2 cellular contexts compared by ENCODE assay signal in the genomic region with DNA sequence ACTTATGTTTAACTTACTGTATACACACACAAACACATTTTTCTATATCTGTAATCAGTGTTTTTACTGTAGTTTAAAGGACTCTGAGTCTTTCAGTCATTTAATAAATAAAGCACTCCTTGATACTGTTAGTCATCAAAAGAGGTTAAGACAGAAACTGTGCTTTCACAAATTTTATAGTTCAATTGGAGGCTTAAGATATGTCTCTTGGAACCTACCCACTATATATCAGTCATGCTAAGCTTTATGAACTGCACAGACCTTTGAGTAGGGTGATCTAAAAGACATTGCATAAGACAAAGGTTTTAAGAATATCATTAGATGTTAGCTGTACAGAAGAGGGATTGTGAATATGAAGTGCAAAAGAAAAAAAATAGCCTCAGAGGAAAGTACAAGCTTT.
TF ChIP-seq lines count a peak whose summit lies in the region.

No MANE protein-coding gene starts in this region.

TF ChIP-seq in A549, 52 proteins besides CTCF, POLR2A, EP300 and RAD21 (continued from another document):
- TF ChIP-seq NR3C1 (IDR thresholded peaks at IDR 0.05): no peak
- TF ChIP-seq, protein P1, sequence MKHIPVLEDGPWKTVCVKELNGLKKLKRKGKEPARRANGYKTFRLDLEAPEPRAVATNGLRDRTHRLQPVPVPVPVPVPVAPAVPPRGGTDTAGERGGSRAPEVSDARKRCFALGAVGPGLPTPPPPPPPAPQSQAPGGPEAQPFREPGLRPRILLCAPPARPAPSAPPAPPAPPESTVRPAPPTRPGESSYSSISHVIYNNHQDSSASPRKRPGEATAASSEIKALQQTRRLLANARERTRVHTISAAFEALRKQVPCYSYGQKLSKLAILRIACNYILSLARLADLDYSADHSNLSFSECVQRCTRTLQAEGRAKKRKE (CRISPR knock-in tag; IDR thresholded peaks at IDR 0.05; ENCODE audit: low read depth): no peak
- TF ChIP-seq HOXA7 (CRISPR knock-in tag; IDR thresholded peaks at IDR 0.05): no peak
- no peak for TF ChIP-seq HOXB13 (CRISPR knock-in tag; IDR thresholded peaks at IDR 0.05; ENCODE audit: low read depth)
- no peak for TF ChIP-seq FOXS1 (CRISPR knock-in tag; IDR thresholded peaks at IDR 0.05)
- TF ChIP-seq CHD2 (IDR thresholded peaks at IDR 0.05; ENCODE audit: low read length, partially characterized antibody): no peak
- TF ChIP-seq NFE2L2 (conservative IDR thresholded peaks at IDR 0.05; ENCODE audit: low read length): no peak
- no peak for TF ChIP-seq HDAC2 (IDR thresholded peaks at IDR 0.05)
- TF ChIP-seq ZSCAN20 (CRISPR knock-in tag; IDR thresholded peaks at IDR 0.05): no peak
- no peak for TF ChIP-seq POLR2AphosphoS2 (conservative IDR thresholded peaks at IDR 0.05; ENCODE audit: low read length)

TF ChIP-seq in SK-N-SH treated with all-trans-retinoic acid at 6 μM for 48 hours, 23 proteins besides CTCF, POLR2A, EP300 and RAD21 (continued from another document):
- TF ChIP-seq, protein P2, sequence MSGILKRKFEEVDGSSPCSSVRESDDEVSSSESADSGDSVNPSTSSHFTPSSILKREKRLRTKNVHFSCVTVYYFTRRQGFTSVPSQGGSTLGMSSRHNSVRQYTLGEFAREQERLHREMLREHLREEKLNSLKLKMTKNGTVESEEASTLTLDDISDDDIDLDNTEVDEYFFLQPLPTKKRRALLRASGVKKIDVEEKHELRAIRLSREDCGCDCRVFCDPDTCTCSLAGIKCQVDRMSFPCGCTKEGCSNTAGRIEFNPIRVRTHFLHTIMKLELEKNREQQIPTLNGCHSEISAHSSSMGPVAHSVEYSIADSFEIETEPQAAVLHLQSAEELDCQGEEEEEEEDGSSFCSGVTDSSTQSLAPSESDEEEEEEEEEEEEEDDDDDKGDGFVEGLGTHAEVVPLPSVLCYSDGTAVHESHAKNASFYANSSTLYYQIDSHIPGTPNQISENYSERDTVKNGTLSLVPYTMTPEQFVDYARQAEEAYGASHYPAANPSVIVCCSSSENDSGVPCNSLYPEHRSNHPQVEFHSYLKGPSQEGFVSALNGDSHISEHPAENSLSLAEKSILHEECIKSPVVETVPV (CRISPR knock-in tag; IDR thresholded peaks at IDR 0.05): no peak
- no peak for TF ChIP-seq ZFP30 (CRISPR knock-in tag; IDR thresholded peaks at IDR 0.05)
- TF ChIP-seq, protein P3, sequence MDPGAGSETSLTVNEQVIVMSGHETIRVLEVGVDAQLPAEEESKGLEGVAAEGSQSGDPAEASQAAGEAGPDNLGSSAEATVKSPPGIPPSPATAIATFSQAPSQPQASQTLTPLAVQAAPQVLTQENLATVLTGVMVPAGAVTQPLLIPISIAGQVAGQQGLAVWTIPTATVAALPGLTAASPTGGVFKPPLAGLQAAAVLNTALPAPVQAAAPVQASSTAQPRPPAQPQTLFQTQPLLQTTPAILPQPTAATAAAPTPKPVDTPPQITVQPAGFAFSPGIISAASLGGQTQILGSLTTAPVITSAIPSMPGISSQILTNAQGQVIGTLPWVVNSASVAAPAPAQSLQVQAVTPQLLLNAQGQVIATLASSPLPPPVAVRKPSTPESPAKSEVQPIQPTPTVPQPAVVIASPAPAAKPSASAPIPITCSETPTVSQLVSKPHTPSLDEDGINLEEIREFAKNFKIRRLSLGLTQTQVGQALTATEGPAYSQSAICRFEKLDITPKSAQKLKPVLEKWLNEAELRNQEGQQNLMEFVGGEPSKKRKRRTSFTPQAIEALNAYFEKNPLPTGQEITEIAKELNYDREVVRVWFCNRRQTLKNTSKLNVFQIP (CRISPR knock-in tag; IDR thresholded peaks at IDR 0.05; ENCODE audit: borderline replicate concordance, low read depth): no peak
- TF ChIP-seq OSR1 (CRISPR knock-in tag; IDR thresholded peaks at IDR 0.05): no peak
- no peak for TF ChIP-seq SNAI2 (CRISPR knock-in tag; IDR thresholded peaks at IDR 0.05)
- TF ChIP-seq, protein P4, sequence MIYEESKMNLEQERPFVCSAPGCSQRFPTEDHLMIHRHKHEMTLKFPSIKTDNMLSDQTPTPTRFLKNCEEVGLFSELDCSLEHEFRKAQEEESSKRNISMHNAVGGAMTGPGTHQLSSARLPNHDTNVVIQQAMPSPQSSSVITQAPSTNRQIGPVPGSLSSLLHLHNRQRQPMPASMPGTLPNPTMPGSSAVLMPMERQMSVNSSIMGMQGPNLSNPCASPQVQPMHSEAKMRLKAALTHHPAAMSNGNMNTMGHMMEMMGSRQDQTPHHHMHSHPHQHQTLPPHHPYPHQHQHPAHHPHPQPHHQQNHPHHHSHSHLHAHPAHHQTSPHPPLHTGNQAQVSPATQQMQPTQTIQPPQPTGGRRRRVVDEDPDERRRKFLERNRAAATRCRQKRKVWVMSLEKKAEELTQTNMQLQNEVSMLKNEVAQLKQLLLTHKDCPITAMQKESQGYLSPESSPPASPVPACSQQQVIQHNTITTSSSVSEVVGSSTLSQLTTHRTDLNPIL (CRISPR knock-in tag; IDR thresholded peaks at IDR 0.05; ENCODE audit: low read depth): no peak
- no peak for TF ChIP-seq ZNF565 (CRISPR knock-in tag; conservative IDR thresholded peaks at IDR 0.05; ENCODE audit: low read depth)
- no peak for TF ChIP-seq ESRRG (CRISPR knock-in tag; IDR thresholded peaks at IDR 0.05)
- no peak for TF ChIP-seq RARB (CRISPR knock-in tag; IDR thresholded peaks at IDR 0.05)
- TF ChIP-seq ZNF70 (CRISPR knock-in tag; IDR thresholded peaks at IDR 0.05): no peak
- TF ChIP-seq ISL1 (CRISPR knock-in tag; IDR thresholded peaks at IDR 0.05): no peak
- no peak for TF ChIP-seq ZFP3 (CRISPR knock-in tag; IDR thresholded peaks at IDR 0.05)
- TF ChIP-seq, protein P5, sequence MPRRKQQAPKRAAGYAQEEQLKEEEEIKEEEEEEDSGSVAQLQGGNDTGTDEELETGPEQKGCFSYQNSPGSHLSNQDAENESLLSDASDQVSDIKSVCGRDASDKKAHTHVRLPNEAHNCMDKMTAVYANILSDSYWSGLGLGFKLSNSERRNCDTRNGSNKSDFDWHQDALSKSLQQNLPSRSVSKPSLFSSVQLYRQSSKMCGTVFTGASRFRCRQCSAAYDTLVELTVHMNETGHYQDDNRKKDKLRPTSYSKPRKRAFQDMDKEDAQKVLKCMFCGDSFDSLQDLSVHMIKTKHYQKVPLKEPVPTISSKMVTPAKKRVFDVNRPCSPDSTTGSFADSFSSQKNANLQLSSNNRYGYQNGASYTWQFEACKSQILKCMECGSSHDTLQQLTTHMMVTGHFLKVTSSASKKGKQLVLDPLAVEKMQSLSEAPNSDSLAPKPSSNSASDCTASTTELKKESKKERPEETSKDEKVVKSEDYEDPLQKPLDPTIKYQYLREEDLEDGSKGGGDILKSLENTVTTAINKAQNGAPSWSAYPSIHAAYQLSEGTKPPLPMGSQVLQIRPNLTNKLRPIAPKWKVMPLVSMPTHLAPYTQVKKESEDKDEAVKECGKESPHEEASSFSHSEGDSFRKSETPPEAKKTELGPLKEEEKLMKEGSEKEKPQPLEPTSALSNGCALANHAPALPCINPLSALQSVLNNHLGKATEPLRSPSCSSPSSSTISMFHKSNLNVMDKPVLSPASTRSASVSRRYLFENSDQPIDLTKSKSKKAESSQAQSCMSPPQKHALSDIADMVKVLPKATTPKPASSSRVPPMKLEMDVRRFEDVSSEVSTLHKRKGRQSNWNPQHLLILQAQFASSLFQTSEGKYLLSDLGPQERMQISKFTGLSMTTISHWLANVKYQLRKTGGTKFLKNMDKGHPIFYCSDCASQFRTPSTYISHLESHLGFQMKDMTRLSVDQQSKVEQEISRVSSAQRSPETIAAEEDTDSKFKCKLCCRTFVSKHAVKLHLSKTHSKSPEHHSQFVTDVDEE (CRISPR knock-in tag; IDR thresholded peaks at IDR 0.05): no peak
- TF ChIP-seq ARNTL (CRISPR knock-in tag; IDR thresholded peaks at IDR 0.05; ENCODE audit: borderline replicate concordance, low read depth): no peak
